In the genomic region with DNA sequence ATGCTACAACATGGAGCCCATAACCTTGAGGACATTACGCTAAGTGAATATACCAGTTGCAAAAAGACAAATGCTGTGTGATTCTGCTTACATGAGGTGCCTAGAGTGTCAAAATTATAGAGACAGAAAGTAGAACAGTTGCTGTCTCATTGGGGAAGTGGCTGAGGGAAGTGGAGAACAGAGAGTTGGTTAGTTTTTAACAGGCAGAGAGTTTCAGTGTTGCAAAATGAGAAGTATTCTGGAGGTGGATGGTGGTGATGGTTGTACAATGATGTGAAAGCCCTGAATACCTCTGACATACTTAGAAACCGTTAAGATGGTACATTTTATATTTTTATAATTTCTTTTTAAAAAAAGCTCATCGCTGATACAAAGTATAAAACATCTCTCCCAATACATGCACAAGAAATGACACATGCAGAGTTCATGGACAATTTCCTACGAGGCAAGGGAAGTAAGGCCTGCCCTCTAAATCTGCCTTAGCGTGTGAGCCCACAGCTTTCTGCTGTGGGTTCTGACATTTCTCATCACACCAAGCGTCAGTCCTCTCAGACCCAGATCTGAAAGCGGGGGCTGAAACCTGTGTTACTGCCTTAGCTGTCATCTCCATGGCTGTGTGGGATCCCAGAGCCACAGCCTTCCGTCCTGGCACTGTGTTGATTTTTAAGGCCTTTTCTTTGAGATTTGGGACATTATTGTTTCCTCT, we compare ENCODE assay signal across 10 cellular contexts.
DNase-seq lines count a peak whose midpoint lies in the region; ATAC-seq and TF ChIP-seq lines count a peak whose summit lies in the region.
"Had no signal": no experiment of that assay in that cellular context is flagged by ENCODE, and none has a peak within 500 bp of the region (broad histone marks: within the 10 kb centered on the region; RNA-seq: fewer than 3 reads in every experiment).

No MANE protein-coding gene starts in this region.

- H3K4me3 ChIP-seq in CD4-positive, alpha-beta memory T cell (ENCODE audit: low read length in 2 of 2) = no peak overlapping the region
- H3K4me3 ChIP-seq: ovary had no signal

- H3K4me1 ChIP-seq in CD4-positive, alpha-beta memory T cell (ENCODE audit: insufficient read depth, low read length) = no peaks in the 10 kb centered on the region

- peaks cover 0 to 2% (median under 1%) of the 10 kb centered on the region in 4 donors for H3K4me1 Mint-ChIP-seq in CD4-positive, alpha-beta memory T cell

- POLR2A ChIA-PET in CD4-positive, alpha-beta memory T cell (lab: Charles Lee; ENCODE audit: partially characterized antibody) = no interaction called here

- H3K27me3 ChIP-seq in CD4-positive, alpha-beta memory T cell (ENCODE audit: insufficient read depth, low read length) = no peaks in the 10 kb centered on the region
- H3K27me3 ChIP-seq: ovary had no signal

- H3K36me3 ChIP-seq in CD4-positive, alpha-beta memory T cell (ENCODE audit: insufficient read depth, low read length) = no peaks in the 10 kb centered on the region
- H3K36me3 ChIP-seq: ovary had no signal

- CTCF ChIA-PET in CD4-positive, alpha-beta memory T cell (lab: Charles Lee; ENCODE audit: partially characterized antibody) = interaction anchor here (1.9 kb wide), 1 partner anchor 159 kb away, joined by 8 read pairs; no protein-coding TSS in a partner anchor

- H3K27ac Mint-ChIP-seq in CD4-positive, alpha-beta memory T cell = peak overlapping the region in 1 of 7 donors; percentile 46

- intact Hi-C loops in head of caudate nucleus (cut with DNase I) = no loop called here
- intact Hi-C loops in CD4-positive, alpha-beta memory T cell (cut with micrococcal nuclease) = no loop called here

- H3K4me3 Mint-ChIP-seq in CD4-positive, alpha-beta memory T cell = no peak overlapping the region

- H3K27ac ChIP-seq in CD4-positive, alpha-beta memory T cell (ENCODE audit: low read depth, low read length) = no peak overlapping the region
- H3K27ac ChIP-seq: ovary had no signal

- DNase-seq in head of caudate nucleus = peak in 24 of 42 donors; percentile 22 to 84 (median 47)
- DNase-seq in NCI-H1092 treated with DMSO at 0.1 percent for 48 hours (lab: John Stamatoyannopoulos, UW) = no peak
- no peak for DNase-seq in NCI-H146 (lab: John Stamatoyannopoulos, UW)
- DNase-seq in LoVo (ENCODE audit: low spot score) = no peak
- DNase-seq in CD4-positive, alpha-beta memory T cell = no peak
- DNase-seq: NCI-H510A, ovary had no signal

- no peaks in the 10 kb centered on the region for H3K9me3 ChIP-seq in CD4-positive, alpha-beta memory T cell (ENCODE audit: control insufficient read depth in 1 of 2, low read length in 2 of 2)
- H3K9me3 ChIP-seq: ovary had no signal

- peaks cover 0 to 2% of the 10 kb centered on the region in 2 donors for H3K27me3 Mint-ChIP-seq in CD4-positive, alpha-beta memory T cell

- ATAC-seq in GM21381 (IDR thresholded peaks at IDR 0.05; ENCODE audit: unreplicated experiment) (peak; percentile 95), HG03354 (IDR thresholded peaks at IDR 0.05; ENCODE audit: poor library complexity, severe bottlenecking, unreplicated experiment) (peak; percentile 95)

- peak; percentile 20 for TF ChIP-seq POLR2A in GM18526 (IDR thresholded peaks at IDR 0.05; ENCODE audit: extremely low read depth, insufficient read length)

- H3K36me3 Mint-ChIP-seq in CD4-positive, alpha-beta memory T cell = no peaks in the 10 kb centered on the region

- H3K9me3 Mint-ChIP-seq in CD4-positive, alpha-beta memory T cell = peaks cover 0 to 8% (median 0%) of the 10 kb centered on the region in 8 donors

Comparison
In these comparisons a context has a peak if more than half of its experiments do, and no peak if none do; other contexts are left out.
1. DNase-seq: peak in head of caudate nucleus (24 of 42); none in NCI-H1092 treated with DMSO at 0.1 percent for 48 hours (single experiment), NCI-H146 (single experiment), LoVo (single experiment) and CD4-positive, alpha-beta memory T cell (0 of 5).